18 cellular contexts compared by ENCODE assay signal in the genomic region with DNA sequence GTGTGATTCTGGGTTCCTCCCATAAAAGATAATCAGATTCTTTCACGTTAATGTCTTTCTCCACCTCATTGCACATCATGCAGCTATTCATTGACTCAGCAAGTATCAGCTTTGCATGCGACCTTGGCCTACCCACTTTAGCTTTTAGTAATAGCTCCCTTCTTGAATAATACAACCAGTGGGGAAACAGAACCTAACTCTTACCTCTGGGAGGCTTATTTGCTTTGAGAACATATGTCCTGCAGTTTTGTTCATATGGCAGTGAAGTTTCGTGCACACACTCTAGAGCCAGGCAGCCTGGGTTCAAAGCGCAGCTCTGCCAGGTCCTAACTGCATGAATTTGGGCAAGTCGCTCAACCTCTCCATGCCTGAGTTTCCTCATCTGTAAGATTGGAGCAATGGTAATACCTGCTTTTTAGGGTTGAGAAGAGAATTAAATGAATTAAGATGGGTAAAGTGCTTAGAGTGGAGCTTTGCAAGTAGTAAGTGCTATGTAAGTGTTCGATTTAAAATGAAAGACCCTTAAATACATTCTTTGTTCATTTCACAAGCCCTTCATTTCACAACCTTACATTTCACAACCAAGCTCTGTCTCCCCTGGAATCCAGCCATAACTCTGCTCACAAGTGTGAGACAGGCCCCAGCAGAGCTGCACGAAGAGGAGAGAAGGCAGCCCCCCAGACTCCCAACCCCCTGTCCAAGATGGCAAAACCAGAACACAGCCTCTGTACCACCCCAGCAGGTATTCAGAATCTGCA. TPM values are rescaled to one million over a fixed set of nuclear protein-coding genes. Genes with fewer than 3 reads are reported as not detected.
DNase-seq lines count a peak whose midpoint lies in the region; ATAC-seq, FAIRE-seq and TF ChIP-seq lines count a peak whose summit lies in the region.
"Had no signal": no experiment of that assay in that cellular context is flagged by ENCODE, and none has a peak within 500 bp of the region (broad histone marks: within the 10 kb centered on the region; RNA-seq: fewer than 3 reads in every experiment).

No MANE protein-coding gene starts in this region.

- no peak overlapping the region for H3K4me3 Mint-ChIP-seq in type B pancreatic cell
- H3K4me3 Mint-ChIP-seq: B cell; dendritic cell treated with granulocyte-macrophage colony-stimulating factor and Interleukin-4, amounts not matched to agents 40 ng/mL and 50 ng/mL, for 4 days; memory B cell had no signal

- no peaks in the 10 kb centered on the region for H3K36me3 ChIP-seq in bronchial epithelial cell (ENCODE audit: control insufficient read depth, insufficient read depth, low read length)
- peaks cover 0 to 46% (median 12%) of the 10 kb centered on the region in 4 donors for H3K36me3 ChIP-seq in right lobe of liver
- peaks cover 4% of the 10 kb centered on the region for H3K36me3 ChIP-seq in left ventricle myocardium inferior
- H3K36me3 ChIP-seq: ascending aorta, SJSA1 had no signal

- H3K27ac ChIP-seq in right lobe of liver (peak overlapping the region in 1 of 3 donors; percentile 50), left ventricle myocardium inferior (replicated peaks) (no peak overlapping the region)
- H3K27ac ChIP-seq: ascending aorta, HL-60, SJSA1 had no signal

- 22% methylated on average over 7 of the region's 7 CpGs for whole genome bisulfite sequencing in right lobe of liver (ENCODE audit: insufficient coverage, low coverage, low lambda C conversion rate, missing lambda C conversion rate)

- H3K9me3 ChIP-seq in right lobe of liver (peaks cover 0 to 3% (median 0%) of the 10 kb centered on the region in 4 donors), left ventricle myocardium inferior (replicated peaks) (peaks cover 14% of the 10 kb centered on the region)
- H3K9me3 ChIP-seq: SJSA1 had no signal

- no peaks in the 10 kb centered on the region for H3K4me1 Mint-ChIP-seq in type B pancreatic cell (ENCODE audit: unreplicated experiment)
- H3K4me1 Mint-ChIP-seq: B cell, memory B cell had no signal

- intact Hi-C loops in right lobe of liver (cut with DNase I) (no loop called here), left ventricle myocardium inferior (cut with micrococcal nuclease) (no loop called here)

- peak; percentile 13 for FAIRE-seq in bronchial epithelial cell (lab: Jason Lieb, UNC)

- ATAC-seq in right lobe of liver: peak; percentile 55 to 66 (median 64)
- ATAC-seq: esophagus mucosa, HCT116 had no signal

- H3K4me3 ChIP-seq in AG09309 (ENCODE audit: control insufficient read depth, low read depth, low read length) (no peak overlapping the region), bronchial epithelial cell (ENCODE audit: low read depth, low read length) (no peak overlapping the region), right lobe of liver (no peak overlapping the region), left ventricle myocardium inferior (no peak overlapping the region)
- H3K4me3 ChIP-seq: ascending aorta, SJSA1 had no signal

- peak; percentile 39 for DNase-seq in AG09309 (ENCODE audit: low read depth)
- peak; percentile 42 for DNase-seq in HuH-7 (ENCODE audit: low spot score)
- no peak for DNase-seq in bronchial epithelial cell (ENCODE audit: low read depth)
- DNase-seq in right lobe of liver: peak in 1 of 3 donors; percentile 60
- DNase-seq in activated naive CD4-positive, alpha-beta T cell (lab: John Stamatoyannopoulos, UW): no peak
- no peak for DNase-seq in type B pancreatic cell (ENCODE audit: extremely low spot score, unreplicated experiment)
- DNase-seq in NCI-H345 (lab: John Stamatoyannopoulos, UW): no peak
- DNase-seq in left ventricle myocardium inferior: no peak
- DNase-seq: activated CD8-positive, alpha-beta memory T cell treated with anti-CD3 and anti-CD28 coated beads for 24 hours; NCI-H2081 had no signal

- H3K27ac Mint-ChIP-seq in type B pancreatic cell: no peak overlapping the region
- H3K27ac Mint-ChIP-seq: B cell; dendritic cell treated with granulocyte-macrophage colony-stimulating factor and Interleukin-4, amounts not matched to agents 40 ng/mL and 50 ng/mL, for 4 days; memory B cell had no signal

- peaks cover 0 to 51% (median 13%) of the 10 kb centered on the region in 4 donors for H3K4me1 ChIP-seq in right lobe of liver
- no peaks in the 10 kb centered on the region for H3K4me1 ChIP-seq in left ventricle myocardium inferior
- H3K4me1 ChIP-seq: ascending aorta, SJSA1 had no signal

- TF ChIP-seq CTCF in AG09309 (IDR thresholded peaks at IDR 0.05; ENCODE audit: control insufficient read depth, insufficient read depth, low read depth, low read length, missing control alignments) (no peak), bronchial epithelial cell (IDR thresholded peaks at IDR 0.05; ENCODE audit: insufficient read depth, low read length, severe bottlenecking) (no peak), right lobe of liver (IDR thresholded peaks at IDR 0.05) (no peak), type B pancreatic cell (conservative IDR thresholded peaks at IDR 0.05) (no peak), left ventricle myocardium inferior (IDR thresholded peaks at IDR 0.05; ENCODE audit: borderline replicate concordance) (no peak)

- TF ChIP-seq POLR2A in right lobe of liver (IDR thresholded peaks at IDR 0.05): no peak

- H3K9me3 Mint-ChIP-seq in type B pancreatic cell: no peaks in the 10 kb centered on the region
- H3K9me3 Mint-ChIP-seq: memory B cell had no signal

- H3K27me3 ChIP-seq in bronchial epithelial cell (ENCODE audit: control insufficient read depth, insufficient read depth, low read length): peaks cover 5% of the 10 kb centered on the region
- no peaks in the 10 kb centered on the region for H3K27me3 ChIP-seq in right lobe of liver
- H3K27me3 ChIP-seq in left ventricle myocardium inferior (ENCODE audit: low read depth): no peaks in the 10 kb centered on the region
- H3K27me3 ChIP-seq: ascending aorta had no signal

- H3K27me3 Mint-ChIP-seq in type B pancreatic cell: peaks cover 11% of the 10 kb centered on the region
- H3K27me3 Mint-ChIP-seq: dendritic cell treated with granulocyte-macrophage colony-stimulating factor and Interleukin-4, amounts not matched to agents 40 ng/mL and 50 ng/mL, for 4 days had no signal

- H3K36me3 Mint-ChIP-seq in type B pancreatic cell: no peaks in the 10 kb centered on the region
- H3K36me3 Mint-ChIP-seq: memory B cell had no signal

RNA-seq across cellular contexts. Expression of a gene that starts 29.3 kb away (rescaled TPM):
- 0.13 and 0.26 TPM in 2 replicates for total RNA-seq in bronchial epithelial cell
- 1 to 10 TPM in 2 of 6 experiments, under 1 TPM in 4; 0.39 to 4.9 (median 0.59) TPM for total RNA-seq in right lobe of liver
- total RNA-seq in type B pancreatic cell (ENCODE audit: low replicate concordance): 3.5 and 4.5 TPM in 2 replicates
- 28.6 TPM for total RNA-seq in left ventricle myocardium inferior

Comparison
In these comparisons a context has a peak if more than half of its experiments do, and no peak if none do; other contexts are left out.
1. DNase-seq: peak in AG09309 (single experiment) and HuH-7 (single experiment); none in bronchial epithelial cell (single experiment), activated naive CD4-positive, alpha-beta T cell (0 of 4), type B pancreatic cell (single experiment), NCI-H345 (single experiment) and left ventricle myocardium inferior (single experiment).